23 cellular contexts compared by ENCODE assay signal in the genomic region with DNA sequence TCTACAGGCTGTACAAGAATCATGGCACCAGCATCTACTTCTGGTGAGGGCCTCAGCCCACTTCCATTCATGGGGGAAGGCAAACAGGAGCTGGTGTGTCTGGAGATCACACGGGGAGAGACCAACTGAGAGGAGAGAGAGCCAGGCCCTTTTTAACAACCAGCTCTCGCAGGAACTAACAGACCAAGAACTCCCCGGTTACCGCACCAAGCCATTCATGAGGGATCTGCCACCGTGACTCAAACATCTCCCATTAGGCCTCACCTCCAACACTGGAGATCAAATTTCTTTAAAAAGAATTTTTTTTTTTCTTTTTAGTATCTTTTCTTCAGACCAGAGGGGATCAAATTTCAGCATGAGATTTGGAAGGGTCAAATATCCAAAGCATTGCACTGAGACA. TPM values are rescaled to one million over a fixed set of nuclear protein-coding genes. Genes with fewer than 3 reads are reported as not detected.
DNase-seq lines count a peak whose midpoint lies in the region; FAIRE-seq and TF ChIP-seq lines count a peak whose summit lies in the region.
"Had no signal": no experiment of that assay in that cellular context is flagged by ENCODE, and none has a peak within 500 bp of the region (broad histone marks: within the 10 kb centered on the region; RNA-seq: fewer than 3 reads in every experiment).

No MANE protein-coding gene starts in this region.

- POLR2A ChIA-PET in H1 (lab: Charles Lee; ENCODE audit: partially characterized antibody), result interaction anchor here (1.1 kb wide), 1 partner anchor 50 kb away, joined by 3 read pairs; no protein-coding TSS in a partner anchor

- TF ChIP-seq EP300 in H1 (IDR thresholded peaks at IDR 0.05; ENCODE audit: borderline replicate concordance in 1 of 2, low read depth in 2 of 2, low read length in 2 of 2), result no peak

- H2BK12ac ChIP-seq in H1 (ENCODE audit: low read depth, low read length), result no peak overlapping the region

- no peak overlapping the region for H4K91ac ChIP-seq in H1 (replicated peaks; ENCODE audit: insufficient read length, low read length)

- peak overlapping the region; percentile 12; the same call in 1 of the 2 replicates for H2AFZ ChIP-seq in H1 (ENCODE audit: low read length)
- H2AFZ ChIP-seq: GM23248 had no signal

- no peak overlapping the region for H3K23ac ChIP-seq in H1 (ENCODE audit: insufficient read length)

- no peaks in the 10 kb centered on the region for H3K79me1 ChIP-seq in H1 (ENCODE audit: low read depth, low read length)

- H4K20me1 ChIP-seq in H1 (replicated peaks in 1 of 2; ENCODE audit: control insufficient read depth in 1 of 2, insufficient read depth in 2 of 2, low read length in 2 of 2), result no peaks in the 10 kb centered on the region

- CTCF ChIA-PET in H1 (lab: Charles Lee; ENCODE audit: partially characterized antibody), result interaction anchor here (0.7 to 6.5 kb wide), 6 partner anchors 8 to 67 kb away, joined by 3 to 53 read pairs (median 8); no protein-coding TSS in a partner anchor

- H3K4me3 ChIP-seq in H1 (ENCODE audit: extremely low read depth in 1 of 4, insufficient read depth in 2 of 4, low read depth in 3 of 4, low read length in 4 of 4), result no peak overlapping the region
- H3K4me3 ChIP-seq: GM23248, lower lobe of right lung had no signal

- no peak overlapping the region for H2BK20ac ChIP-seq in H1 (ENCODE audit: low read length)

- TF ChIP-seq RAD21 in H1 (IDR thresholded peaks at IDR 0.05 in 1 of 2, conservative IDR thresholded peaks at IDR 0.05 in 1 of 2; ENCODE audit: low read depth in 2 of 2, low read length in 2 of 2), result no peak

- H3K14ac ChIP-seq in H1 (ENCODE audit: insufficient read length), result no peak overlapping the region

- H3K36me3 ChIP-seq in H1 (ENCODE audit: control insufficient read depth in 2 of 4, insufficient read depth in 4 of 4, low read length in 3 of 4), result no peaks in the 10 kb centered on the region
- H3K36me3 ChIP-seq: lower lobe of right lung had no signal

- peak; percentile 52 for DNase-seq in HS-27A (ENCODE audit: low read depth)
- peak; percentile 68 for DNase-seq in NCI-H2171 treated with DMSO at 0.1 percent for 48 hours (lab: John Stamatoyannopoulos, UW)
- DNase-seq in H1 (ENCODE audit: low read depth in 1 of 2, low spot score in 2 of 2), result no peak
- peak; percentile 31 for DNase-seq in non-pigmented ciliary epithelial cell (ENCODE audit: low read depth)
- no peak for DNase-seq in NCI-H2081 (lab: John Stamatoyannopoulos, UW)
- DNase-seq in kidney glomerular epithelial cell (lab: John Stamatoyannopoulos, UW), result no peak
- DNase-seq in putamen (ENCODE audit: low spot score), result no peak
- DNase-seq: activated CD4-positive, alpha-beta T cell treated with anti-CD3 and anti-CD28 coated beads, Interleukin-2, amount 10 ng/mL, durations not matched to agents 24 days and 14 days; activated gamma-delta T cell; AML-193; anterior cingulate cortex; DND-41; endodermal cell; GM23248; lower lobe of right lung; MV-4-11; NCI-H2029 treated with DMSO at 0.1 percent for 48 hours; NCI-H69; SHP77; T-cell; trophoblast cell had no signal

- H3K79me2 ChIP-seq in H1 (ENCODE audit: control insufficient read depth in 1 of 2, insufficient read depth in 2 of 2, low read length in 2 of 2), result no peaks in the 10 kb centered on the region

- 83% methylated on average over 5 of the region's 5 CpGs; no CpG with 5 or more reads in 1 of the 2 experiments for WGBS in H1 (ENCODE audit: extremely low coverage in 1 of 2, insufficient coverage in 1 of 2, insufficient read length in 1 of 2, insufficient replicate concordance in 2 of 2, low coverage in 1 of 2, low lambda C conversion rate in 2 of 2, missing lambda C conversion rate in 1 of 2), 2 experiments

- TF ChIP-seq POLR2A in H1 (IDR thresholded peaks at IDR 0.05; ENCODE audit: control extremely low read depth in 1 of 2, low read depth in 2 of 2, low read length in 2 of 2), result no peak

- no peak overlapping the region for H3K56ac ChIP-seq in H1 (replicated peaks; ENCODE audit: insufficient read length, low read depth, low read length)

- H3K27ac ChIP-seq in H1 (ENCODE audit: low read depth, low read length), result no peak overlapping the region
- H3K27ac ChIP-seq: GM23248, lower lobe of right lung had no signal

- H3K27me3 ChIP-seq in H1 (replicated peaks in 1 of 4; ENCODE audit: control insufficient read depth in 3 of 4, extremely low read depth in 1 of 4, insufficient read depth in 3 of 4, low read length in 3 of 4), result no peaks in the 10 kb centered on the region; a peak in 1 of 7 replicates

- H3K9me3 ChIP-seq in H1 (ENCODE audit: insufficient read depth in 2 of 2, low read depth in 1 of 2, low read length in 1 of 2), result no peaks in the 10 kb centered on the region
- H3K9me3 ChIP-seq: lower lobe of right lung had no signal

- H3K4me1 ChIP-seq in H1 (replicated peaks in 1 of 4; ENCODE audit: control insufficient read depth in 3 of 4, insufficient read depth in 4 of 4, low read length in 3 of 4), result no peaks in the 10 kb centered on the region
- H3K4me1 ChIP-seq: lower lobe of right lung had no signal

- no peak overlapping the region for H2BK5ac ChIP-seq in H1 (ENCODE audit: low read depth, low read length)

- no peak overlapping the region for H2AK5ac ChIP-seq in H1 (ENCODE audit: low read depth, low read length)

- H3K9ac ChIP-seq in H1 (replicated peaks in 1 of 4; ENCODE audit: extremely low read depth in 1 of 4, low read depth in 3 of 4, low read length in 3 of 4), result no peak overlapping the region
- H3K9ac ChIP-seq: GM23248 had no signal

- no peaks in the 10 kb centered on the region for H3K23me2 ChIP-seq in H1 (ENCODE audit: low read depth, low read length)

- TF ChIP-seq CTCF in H1 (IDR thresholded peaks at IDR 0.05; ENCODE audit: control extremely low read depth in 1 of 3, insufficient read depth in 1 of 3, low read depth in 1 of 3, low read length in 3 of 3), result no peak

- no peak overlapping the region for H3K18ac ChIP-seq in H1 (ENCODE audit: extremely low read depth, low read length)

- no peak overlapping the region for H4K8ac ChIP-seq in H1 (ENCODE audit: extremely low read depth, insufficient read depth, low read length)

- no peak overlapping the region for H3K4ac ChIP-seq in H1 (replicated peaks; ENCODE audit: insufficient read length, low read depth, low read length)

- no peak overlapping the region for H4K5ac ChIP-seq in H1 (ENCODE audit: insufficient read length, low read depth, low read length)

- H3K4me2 ChIP-seq in H1 (ENCODE audit: insufficient read depth in 1 of 2, low read depth in 2 of 2, low read length in 2 of 2), result no peak overlapping the region

- no peak for FAIRE-seq in H1 (lab: Jason Lieb, UNC)
- FAIRE-seq: GM18507 had no signal

- no peak overlapping the region for H2BK15ac ChIP-seq in H1 (ENCODE audit: low read length)

- H2BK120ac ChIP-seq in H1 (replicated peaks; ENCODE audit: low read depth, low read length), result no peak overlapping the region

TF ChIP-seq in H1, 55 proteins besides CTCF, POLR2A, EP300 and RAD21 (continues in another document):
- TF ChIP-seq YY1 (IDR thresholded peaks at IDR 0.05; ENCODE audit: low read depth, low read length), result no peak

RNA-seq across cellular contexts. Expression of a gene that starts 16.7 kb away (rescaled TPM):
- not detected in 2 replicates for total RNA-seq in H1 (2021; fragmentation: NEBNext Ultra II Directional; extraction: Animal tissue kit (Norgen Biotek cat#: 25700))
- 0.02 TPM in 1 of 2 replicates, not detected in the other for polyA plus RNA-seq in H1 (2011; rRNA removed)
- not detected for polyA plus RNA-seq in H1 (2011; cell fraction: cytosol; rRNA removed)
- polyA plus RNA-seq in H1 (2011; cell fraction: nucleus; rRNA removed), result 0.06 TPM
- not detected in 4 replicates for polyA plus RNA-seq in H1 (2012, experiment 1 of 2)
- not detected for polyA plus RNA-seq in H1 (2012, experiment 2 of 2)
- not detected for polyA plus RNA-seq in H1 (2013, experiment 1 of 2)
- polyA plus RNA-seq in H1 (2013, experiment 2 of 2), result not detected
- 0.05 and 0.06 TPM in 2 replicates for polyA minus RNA-seq in H1 (2011; rRNA and poly(A)+ RNA removed)
- not detected for polyA minus RNA-seq in H1 (2011; cell fraction: cytosol; rRNA and poly(A)+ RNA removed)
- polyA minus RNA-seq in H1 (2011; cell fraction: nucleus; rRNA and poly(A)+ RNA removed), result 0.20 TPM
- total RNA-seq: activated CD4-positive, alpha-beta T cell treated with anti-CD3 and anti-CD28 coated beads, Interleukin-2, amount 10 ng/mL, durations not matched to agents 24 days and 14 days; chondrocyte; endodermal cell; GM23248; lower lobe of right lung; T-cell had no signal
- polyA plus RNA-seq: GM23248 had no signal

RNA-seq across cellular contexts. Expression of a gene that starts 27.9 kb away (rescaled TPM):
- total RNA-seq in H1 (2021; fragmentation: NEBNext Ultra II Directional; extraction: Animal tissue kit (Norgen Biotek cat#: 25700)), result 1.7 and 2.5 TPM in 2 replicates
- polyA plus RNA-seq in H1 (2011; rRNA removed), result 3.2 and 5.2 TPM in 2 replicates
- polyA plus RNA-seq in H1 (2011; cell fraction: cytosol; rRNA removed), result 3.7 TPM
- polyA plus RNA-seq in H1 (2011; cell fraction: nucleus; rRNA removed), result 5.9 TPM
- 2.4 to 4.0 TPM (median 3.0 TPM) in 4 replicates for polyA plus RNA-seq in H1 (2012, experiment 1 of 2)
- polyA plus RNA-seq in H1 (2012, experiment 2 of 2), result 3.2 TPM
- polyA plus RNA-seq in H1 (2013, experiment 1 of 2), result 2.8 TPM
- 2.8 TPM for polyA plus RNA-seq in H1 (2013, experiment 2 of 2)
- polyA minus RNA-seq in H1 (2011; rRNA and poly(A)+ RNA removed), result 0.73 and 1.1 TPM in 2 replicates
- polyA minus RNA-seq in H1 (2011; cell fraction: cytosol; rRNA and poly(A)+ RNA removed), result 3.1 TPM
- 1.3 TPM for polyA minus RNA-seq in H1 (2011; cell fraction: nucleus; rRNA and poly(A)+ RNA removed)
- total RNA-seq: activated CD4-positive, alpha-beta T cell treated with anti-CD3 and anti-CD28 coated beads, Interleukin-2, amount 10 ng/mL, durations not matched to agents 24 days and 14 days; GM23248; T-cell had no signal
- polyA plus RNA-seq: GM23248 had no signal

RNA-seq across cellular contexts. Expression of a gene that starts 30.1 kb away (rescaled TPM):
- total RNA-seq in H1 (2021; fragmentation: NEBNext Ultra II Directional; extraction: Animal tissue kit (Norgen Biotek cat#: 25700)), result 0.89 and 1.4 TPM in 2 replicates
- 1.3 and 3.1 TPM in 2 replicates for polyA plus RNA-seq in H1 (2011; rRNA removed)
- polyA plus RNA-seq in H1 (2011; cell fraction: cytosol; rRNA removed), result 1.2 TPM
- polyA plus RNA-seq in H1 (2011; cell fraction: nucleus; rRNA removed), result 3.7 TPM
- 0.22 to 1.3 TPM (median 0.64 TPM) in 4 replicates for polyA plus RNA-seq in H1 (2012, experiment 1 of 2)
- polyA plus RNA-seq in H1 (2012, experiment 2 of 2), result 0.18 TPM
- 0.39 TPM for polyA plus RNA-seq in H1 (2013, experiment 1 of 2)
- polyA plus RNA-seq in H1 (2013, experiment 2 of 2), result 0.33 TPM
- 1.2 and 2.2 TPM in 2 replicates for polyA minus RNA-seq in H1 (2011; rRNA and poly(A)+ RNA removed)
- 2.2 TPM for polyA minus RNA-seq in H1 (2011; cell fraction: cytosol; rRNA and poly(A)+ RNA removed)
- polyA minus RNA-seq in H1 (2011; cell fraction: nucleus; rRNA and poly(A)+ RNA removed), result 0.70 TPM
- total RNA-seq: endodermal cell had no signal

RNA-seq across cellular contexts. Expression of a gene that starts 39.0 kb away (rescaled TPM):
- 0.17 TPM in 1 of 2 replicates, not detected in the other for total RNA-seq in H1 (2021; fragmentation: NEBNext Ultra II Directional; extraction: Animal tissue kit (Norgen Biotek cat#: 25700))
- 0.03 and 0.06 TPM in 2 replicates for polyA plus RNA-seq in H1 (2011; rRNA removed)
- polyA plus RNA-seq in H1 (2011; cell fraction: cytosol; rRNA removed), result 0.08 TPM
- polyA plus RNA-seq in H1 (2011; cell fraction: nucleus; rRNA removed), result 0.24 TPM
- polyA plus RNA-seq in H1 (2012, experiment 1 of 2), result 0.07 to 0.10 TPM (median 0.07 TPM) in 3 of 4 replicates, not detected in the other
- not detected for polyA plus RNA-seq in H1 (2012, experiment 2 of 2)
- polyA plus RNA-seq in H1 (2013, experiment 1 of 2), result 0.02 TPM
- polyA plus RNA-seq in H1 (2013, experiment 2 of 2), result 0.04 TPM
- 0.05 and 0.16 TPM in 2 replicates for polyA minus RNA-seq in H1 (2011; rRNA and poly(A)+ RNA removed)
- polyA minus RNA-seq in H1 (2011; cell fraction: cytosol; rRNA and poly(A)+ RNA removed), result not detected
- not detected for polyA minus RNA-seq in H1 (2011; cell fraction: nucleus; rRNA and poly(A)+ RNA removed)
- total RNA-seq: activated CD4-positive, alpha-beta T cell treated with anti-CD3 and anti-CD28 coated beads, Interleukin-2, amount 10 ng/mL, durations not matched to agents 24 days and 14 days; chondrocyte; GM23248; T-cell had no signal
- polyA plus RNA-seq: GM23248 had no signal

Comparison
In these comparisons a context has a peak if more than half of its experiments do, and no peak if none do; other contexts are left out.
1. DNase-seq: peak in HS-27A (single experiment), NCI-H2171 treated with DMSO at 0.1 percent for 48 hours (single experiment) and non-pigmented ciliary epithelial cell (single experiment); none in H1 (0 of 2), NCI-H2081 (0 of 2), kidney glomerular epithelial cell (single experiment) and putamen (single experiment).